ENCODE assay signal across 9 cellular contexts in the genomic region with DNA sequence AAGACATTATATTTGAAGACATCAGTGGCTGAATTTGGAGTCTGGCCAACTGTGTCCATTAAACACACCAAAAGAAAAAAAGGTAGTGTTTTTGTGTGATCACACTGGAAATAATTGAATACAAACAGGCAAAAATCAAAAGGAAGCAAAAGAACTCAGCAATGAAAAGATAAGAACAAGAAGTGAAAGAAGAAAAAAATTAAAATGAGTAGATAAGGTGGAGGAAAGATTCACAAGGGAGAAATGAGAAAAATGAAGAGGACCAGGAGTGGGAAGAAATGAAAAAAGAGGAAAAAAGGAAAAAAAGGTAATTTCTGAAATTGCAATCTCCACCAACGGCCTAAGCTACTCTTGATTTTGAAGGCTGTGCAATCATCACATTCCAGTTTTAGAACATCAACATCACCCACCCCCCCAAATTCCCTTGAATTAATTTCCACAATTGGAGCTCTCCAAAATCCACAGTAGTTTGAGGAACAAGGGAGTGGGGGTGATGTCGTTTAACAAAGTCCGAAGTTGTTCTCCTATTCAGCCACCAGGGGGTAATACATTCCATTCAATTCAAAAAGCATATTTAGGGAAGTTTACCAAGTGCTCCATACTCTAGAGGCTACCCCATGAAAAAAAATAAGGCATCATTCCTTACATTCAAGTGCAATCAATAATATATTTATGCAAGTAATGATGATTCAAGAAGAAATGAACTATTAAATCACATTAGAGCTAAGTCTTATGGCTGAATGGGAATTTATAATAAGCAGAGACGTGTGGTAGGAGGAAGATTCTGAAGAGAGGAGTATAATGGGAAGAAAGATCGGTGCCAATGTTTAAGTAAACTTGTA. TPM values are rescaled to one million over a fixed set of nuclear protein-coding genes. Genes with fewer than 3 reads are reported as not detected.
DNase-seq lines count a peak whose midpoint lies in the region; ATAC-seq, FAIRE-seq and TF ChIP-seq lines count a peak whose summit lies in the region.
"Had no signal": no experiment of that assay in that cellular context is flagged by ENCODE, and none has a peak within 500 bp of the region (broad histone marks: within the 10 kb centered on the region; RNA-seq: fewer than 3 reads in every experiment).

No MANE protein-coding gene starts in this region.

- ATAC-seq in left lung (peak; percentile 98), GM18519 (IDR thresholded peaks at IDR 0.05; ENCODE audit: low FRiP score, unreplicated experiment) (no peak)

- peak; percentile 64 to 65 for TF ChIP-seq CTCF in left lung (IDR thresholded peaks at IDR 0.05)

- no peak for TF ChIP-seq POLR2A in H54 (IDR thresholded peaks at IDR 0.05; ENCODE audit: low read depth, low read length)

- H3K9me3 ChIP-seq in left lung: no peaks in the 10 kb centered on the region
- H3K9me3 ChIP-seq: SJCRH30 had no signal

- no peaks in the 10 kb centered on the region for H3K36me3 ChIP-seq in left lung
- H3K36me3 ChIP-seq: SJCRH30 had no signal

- peaks cover 0 to 4% of the 10 kb centered on the region in 2 donors for H3K4me1 ChIP-seq in left lung
- H3K4me1 ChIP-seq: SJCRH30 had no signal

- DNase-seq in COR-L47 (lab: John Stamatoyannopoulos, UW) (peak; percentile 15), H54 (ENCODE audit: insufficient read length, low spot score) (peak; percentile 30), NCI-H69 (lab: John Stamatoyannopoulos, UW) (peak; percentile 63), cerebellum (ENCODE audit: low spot score) (peak; percentile 19), left lung (no peak), T1000 (lab: John Stamatoyannopoulos, UW) (no peak), GOT3 (lab: John Stamatoyannopoulos, UW) (no peak)

- H3K27me3 ChIP-seq in left lung: no peaks in the 10 kb centered on the region
- H3K27me3 ChIP-seq: SJCRH30 had no signal

- intact Hi-C loops in left lung (cut with DNase I): no loop called here

- H3K27ac ChIP-seq in left lung: no peak overlapping the region
- H3K27ac ChIP-seq: SJCRH30 had no signal

- peak; percentile 87 for FAIRE-seq in H54 (lab: Jason Lieb, UNC)

- H3K4me3 ChIP-seq in left lung: no peak overlapping the region
- H3K4me3 ChIP-seq: SJCRH30 had no signal

RNA-seq across cellular contexts. Expression of gene ZNF860, which starts 37.4 kb away (rescaled TPM):
- total RNA-seq in cerebellum: 1.8 TPM
- 1 to 10 TPM; 1.9 to 2.3 TPM for total RNA-seq in left lung

RNA-seq across cellular contexts. Expression of gene OSBPL10, which starts 37.9 kb away (rescaled TPM):
- total RNA-seq in cerebellum (9.2 TPM), left lung (10 to 100 TPM; 26.6 to 27.2 TPM)

Comparison
In these comparisons a context has a peak if more than half of its experiments do, and no peak if none do; other contexts are left out.
1. DNase-seq: peak in COR-L47 (single experiment), H54 (single experiment), NCI-H69 (single experiment) and cerebellum (single experiment); none in left lung (0 of 2), T1000 (single experiment) and GOT3 (single experiment).